ENCODE assay signal across 1 cellular context in genomic region chr16:70428178-70428998, GRCh38.
TF ChIP-seq lines count a peak whose summit lies in the region.

No MANE protein-coding gene starts in this region.

TF ChIP-seq in K562, 482 proteins besides CTCF, POLR2A, EP300 and RAD21 (continued from another document and continues in another):
- TF ChIP-seq PBX2 (CRISPR knock-in tag; IDR thresholded peaks at IDR 0.05; ENCODE audit: low read depth) = no peak
- TF ChIP-seq PBX2 (tag; conservative IDR thresholded peaks at IDR 0.05; ENCODE audit: low read depth) = peak; percentile 92
- peak; percentile 99 for TF ChIP-seq ZNF609 (CRISPR knock-in tag; IDR thresholded peaks at IDR 0.05; ENCODE audit: borderline replicate concordance)
- no peak for TF ChIP-seq SETDB1 (IDR thresholded peaks at IDR 0.05; ENCODE audit: low read length)
- peak; percentile 95 for TF ChIP-seq VEZF1 (CRISPR knock-in tag; IDR thresholded peaks at IDR 0.05)
- TF ChIP-seq SREBF2 (CRISPR knock-in tag; IDR thresholded peaks at IDR 0.05) = no peak
- no peak for TF ChIP-seq SRSF3 (IDR thresholded peaks at IDR 0.05; ENCODE audit: insufficient read depth, low read length)
- peak; percentile 93 for TF ChIP-seq PKNOX1 (IDR thresholded peaks at IDR 0.05)
- TF ChIP-seq ZSCAN29 (IDR thresholded peaks at IDR 0.05) = no peak
- no peak for TF ChIP-seq ZNF165 (CRISPR knock-in tag; IDR thresholded peaks at IDR 0.05; ENCODE audit: borderline replicate concordance)
- TF ChIP-seq REST (CRISPR knock-in tag; IDR thresholded peaks at IDR 0.05; ENCODE audit: low read depth) = peak; percentile 60; the same call in 1 of the 2 replicates
- peak; percentile 98 for TF ChIP-seq TRIM24 (IDR thresholded peaks at IDR 0.05)
- TF ChIP-seq ZNF551 (CRISPR knock-in tag; IDR thresholded peaks at IDR 0.05) = no peak
- TF ChIP-seq STAT5A (IDR thresholded peaks at IDR 0.05; ENCODE audit: borderline replicate concordance, low read length) = peak; percentile 97
- peak; percentile 63 for TF ChIP-seq CEBPG (CRISPR knock-in tag; IDR thresholded peaks at IDR 0.05)
- peak; percentile 68 to 89 for TF ChIP-seq CEBPG (tag; conservative IDR thresholded peaks at IDR 0.05 in 1 of 2, IDR thresholded peaks at IDR 0.05 in 1 of 2)
- TF ChIP-seq GMEB1 (CRISPR knock-in tag; IDR thresholded peaks at IDR 0.05) = no peak; the same call in 1 of the 2 replicates
- TF ChIP-seq MAX (CRISPR knock-in tag; IDR thresholded peaks at IDR 0.05) = peak; percentile 83
- TF ChIP-seq NFATC3 (IDR thresholded peaks at IDR 0.05) = peak; percentile 73; the same call in 1 of the 2 replicates
- peak; percentile 96 to 98 for TF ChIP-seq KDM1A (IDR thresholded peaks at IDR 0.05)
- peak; percentile 90 for TF ChIP-seq CXXC5 (CRISPR knock-in tag; IDR thresholded peaks at IDR 0.05)
- no peak for TF ChIP-seq ESRRB (CRISPR knock-in tag; IDR thresholded peaks at IDR 0.05; ENCODE audit: borderline replicate concordance)
- no peak for TF ChIP-seq HNRNPK (IDR thresholded peaks at IDR 0.05; ENCODE audit: low read depth, low read length, poor library complexity, severe bottlenecking)
- peak; percentile 45 to 63 for TF ChIP-seq NRF1 (conservative IDR thresholded peaks at IDR 0.05 in 1 of 2, IDR thresholded peaks at IDR 0.05 in 1 of 2)
- TF ChIP-seq ZNF318 (IDR thresholded peaks at IDR 0.05; ENCODE audit: borderline replicate concordance in 1 of 2, low read depth in 1 of 2) = peak in 1 of 2 experiments; percentile 100; a peak in 2 of 4 replicates
